In genomic region chr20:16562259-16562658, GRCh38 we compare ENCODE assay signal across 22 cellular contexts.
"Had no signal": no experiment of that assay in that cellular context is flagged by ENCODE, and none has a peak within 500 bp of the region (broad histone marks: within the 10 kb centered on the region; RNA-seq: fewer than 3 reads in every experiment).

No MANE protein-coding gene starts in this region.

- H3K27ac ChIP-seq: coronary artery, gastroesophageal sphincter, ovary, prostate gland, skin epidermis, testis, upper lobe of right lung, vagina had no signal

- H3K4me1 ChIP-seq: gastroesophageal sphincter, prostate gland, testis, upper lobe of right lung, vagina had no signal

- H3K9me3 ChIP-seq: gastroesophageal sphincter, ovary, prostate gland, testis, tibial nerve, upper lobe of right lung, vagina had no signal

- H3K4me3 Mint-ChIP-seq: endodermal cell; immature natural killer cell; naive thymus-derived CD4-positive, alpha-beta T cell; neural crest cell; stimulated activated naive B cell treated with anti-CD40 and anti-IgM and Interleukin-4, amounts not matched to agents 10 μg/mL and 1 μg/mL and 100 μg/mL, for 72 hours; stimulated activated naive CD8-positive, alpha-beta T cell treated with anti-CD3 and anti-CD28 coated beads, Interleukin-15, amount 100 ng/mL, for 72 hours had no signal

- H3K27me3 Mint-ChIP-seq: naive thymus-derived CD4-positive, alpha-beta T cell; stimulated activated naive B cell treated with anti-CD40 and anti-IgM and Interleukin-4, amounts not matched to agents 10 μg/mL and 1 μg/mL and 100 μg/mL, for 72 hours; stimulated activated naive CD8-positive, alpha-beta T cell treated with anti-CD3 and anti-CD28 coated beads, Interleukin-15, amount 100 ng/mL, for 72 hours had no signal

- H3K27me3 ChIP-seq: gastroesophageal sphincter, ovary, testis, tibial nerve, upper lobe of right lung, vagina had no signal

- H3K9me3 Mint-ChIP-seq: endodermal cell; immature natural killer cell; neural crest cell; stimulated activated naive B cell treated with anti-CD40 and anti-IgM and Interleukin-4, amounts not matched to agents 10 μg/mL and 1 μg/mL and 100 μg/mL, for 72 hours had no signal

- H3K27ac Mint-ChIP-seq: endodermal cell; immature natural killer cell; stimulated activated naive B cell treated with anti-CD40 and anti-IgM and Interleukin-4, amounts not matched to agents 10 μg/mL and 1 μg/mL and 100 μg/mL, for 72 hours; stimulated activated naive CD8-positive, alpha-beta T cell treated with anti-CD3 and anti-CD28 coated beads, Interleukin-15, amount 100 ng/mL, for 72 hours had no signal

- DNase-seq: effector CD4-positive, alpha-beta T cell; endodermal cell; foreskin fibroblast; immature natural killer cell; left colon; naive thymus-derived CD4-positive, alpha-beta T cell; ovary; stimulated activated CD4-positive, alpha-beta T cell treated with anti-CD3 and anti-CD28 coated beads, Interleukin-2, amount 100 ng/mL, for 24 hours; stimulated activated CD4-positive, alpha-beta T cell treated with anti-CD3 and anti-CD28 coated beads, Interleukin-4, amount 100 ng/mL, for 4 hours; stimulated activated naive B cell treated with anti-CD40 and anti-IgM and Interleukin-4, amounts not matched to agents 10 μg/mL and 1 μg/mL and 100 μg/mL, for 72 hours; stimulated activated naive CD8-positive, alpha-beta T cell treated with anti-CD3 and anti-CD28 coated beads, Interleukin-15, amount 100 ng/mL, for 72 hours; testis; upper lobe of right lung had no signal

- H3K4me3 ChIP-seq: coronary artery, gastroesophageal sphincter, ovary, prostate gland, skin epidermis, testis, tibial nerve, upper lobe of right lung, vagina had no signal

- ATAC-seq: esophagus mucosa; gastroesophageal sphincter; naive thymus-derived CD4-positive, alpha-beta T cell; sciatic nerve; stimulated activated naive B cell treated with anti-CD40 and anti-IgM and Interleukin-4, amounts not matched to agents 10 μg/mL and 1 μg/mL and 100 μg/mL, for 72 hours; stimulated activated naive CD8-positive, alpha-beta T cell treated with anti-CD3 and anti-CD28 coated beads, Interleukin-15, amount 100 ng/mL, for 72 hours; upper lobe of right lung had no signal

- H3K36me3 ChIP-seq: gastroesophageal sphincter, ovary, prostate gland, tibial nerve, upper lobe of right lung, vagina had no signal
